In the genomic region with DNA sequence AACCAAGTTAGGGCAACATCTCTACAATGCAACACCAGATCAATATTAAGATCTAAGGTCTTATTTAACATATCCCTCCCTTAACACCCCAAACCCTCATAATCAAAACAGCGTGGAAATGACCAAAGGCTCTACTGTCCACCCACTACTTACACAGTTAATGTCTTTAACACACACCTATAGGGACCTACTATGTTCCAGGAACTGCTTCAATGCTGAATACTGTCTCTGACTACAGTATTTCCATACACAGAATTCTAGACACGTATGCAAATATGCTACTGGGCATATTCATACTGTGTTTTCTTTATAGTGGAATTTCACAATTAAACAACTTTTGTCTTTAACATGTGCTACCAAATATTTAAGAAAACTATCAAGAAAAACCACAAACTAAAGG, we compare ENCODE assay signal across 17 cellular contexts. TPM values are rescaled to one million over a fixed set of nuclear protein-coding genes. Genes with fewer than 3 reads are reported as not detected.
DNase-seq lines count a peak whose midpoint lies in the region; ATAC-seq and TF ChIP-seq lines count a peak whose summit lies in the region.
"Had no signal": no experiment of that assay in that cellular context is flagged by ENCODE, and none has a peak within 500 bp of the region (broad histone marks: within the 10 kb centered on the region; RNA-seq: fewer than 3 reads in every experiment).

No MANE protein-coding gene starts in this region.

- peaks cover 58% of the 10 kb centered on the region for H3K36me3 Mint-ChIP-seq in activated T-cell treated with anti-CD3 and anti-CD28 coated beads, Interleukin-2, amount 50 U/mL, for 24 hours (ENCODE audit: low read depth)
- peaks cover 15% of the 10 kb centered on the region; the same call in 2 of the 3 replicates for H3K36me3 Mint-ChIP-seq in GM23338 (ENCODE audit: low read depth)
- peaks cover 18% of the 10 kb centered on the region for H3K36me3 Mint-ChIP-seq in activated naive CD8-positive, alpha-beta T cell treated with anti-CD3 and anti-CD28 coated beads, Interleukin-2, amount 50 U/mL, for 24 hours (ENCODE audit: low read depth)
- peaks cover 0 to 47% (median 0%) of the 10 kb centered on the region in 3 donors for H3K36me3 Mint-ChIP-seq in naive thymus-derived CD8-positive, alpha-beta T cell

- no peaks in the 10 kb centered on the region for H3K4me1 ChIP-seq in GM23338 (ENCODE audit: insufficient read depth)
- H3K4me1 ChIP-seq: A549 had no signal

- peaks cover 43% of the 10 kb centered on the region for H4K20me1 ChIP-seq in GM23338 (replicated peaks; ENCODE audit: insufficient read depth)

- no peak overlapping the region for H2AFZ ChIP-seq in GM23338

- no peak overlapping the region for H3K4me2 ChIP-seq in GM23338
- H3K4me2 ChIP-seq: A549, SK-N-SH had no signal

- H3K27ac ChIP-seq in GM23338 (ENCODE audit: low read depth) (0 out of 2 replicates have a peak overlapping the region, but pooled peaks have one; percentile 30), brain microvascular endothelial cell (no peak overlapping the region)
- H3K27ac ChIP-seq: A549 had no signal

- H3K9me3 Mint-ChIP-seq in activated T-cell treated with anti-CD3 and anti-CD28 coated beads, Interleukin-2, amount 50 U/mL, for 24 hours: no peaks in the 10 kb centered on the region
- no peaks in the 10 kb centered on the region for H3K9me3 Mint-ChIP-seq in GM23338
- H3K9me3 Mint-ChIP-seq in activated naive CD8-positive, alpha-beta T cell treated with anti-CD3 and anti-CD28 coated beads, Interleukin-2, amount 50 U/mL, for 24 hours: no peaks in the 10 kb centered on the region
- H3K9me3 Mint-ChIP-seq in naive thymus-derived CD8-positive, alpha-beta T cell: no peaks in the 10 kb centered on the region
- H3K9me3 Mint-ChIP-seq: CD8-positive, alpha-beta T cell; HFFc6 had no signal

- in situ Hi-C loops in brain microvascular endothelial cell (cut with HindIII; ENCODE audit: low pct_ligation_motif_present, low sequenced_read_pairs): no loop called here

- H3K79me2 ChIP-seq in GM23338 (replicated peaks; ENCODE audit: insufficient read depth): peaks cover 83% of the 10 kb centered on the region

- no peaks in the 10 kb centered on the region for H3K9me2 ChIP-seq in GM23338 (ENCODE audit: insufficient read depth)
- H3K9me2 ChIP-seq: SK-N-SH had no signal

- H3K27ac Mint-ChIP-seq in activated T-cell treated with anti-CD3 and anti-CD28 coated beads, Interleukin-2, amount 50 U/mL, for 24 hours: peak overlapping the region; percentile 87
- no peak overlapping the region for H3K27ac Mint-ChIP-seq in GM23338
- H3K27ac Mint-ChIP-seq in activated naive CD8-positive, alpha-beta T cell treated with anti-CD3 and anti-CD28 coated beads, Interleukin-2, amount 50 U/mL, for 24 hours: peak overlapping the region; percentile 67
- H3K27ac Mint-ChIP-seq in naive thymus-derived CD8-positive, alpha-beta T cell: peak overlapping the region in 7 of 10 donors; percentile 2 to 84 (median 63)
- H3K27ac Mint-ChIP-seq: CD8-positive, alpha-beta T cell; HFFc6 had no signal

- ATAC-seq in GM23338: no peak
- no peak for ATAC-seq in activated naive CD8-positive, alpha-beta T cell treated with anti-CD3 and anti-CD28 coated beads, Interleukin-2, amount 50 U/mL, for 24 hours
- ATAC-seq in naive thymus-derived CD8-positive, alpha-beta T cell: no peak
- no peak for ATAC-seq in GM18868 (IDR thresholded peaks at IDR 0.05; ENCODE audit: unreplicated experiment)
- ATAC-seq in GM18498 (IDR thresholded peaks at IDR 0.05; ENCODE audit: unreplicated experiment): no peak
- ATAC-seq: A549; CD8-positive, alpha-beta T cell had no signal

- no peaks in the 10 kb centered on the region for H3K27me3 Mint-ChIP-seq in activated T-cell treated with anti-CD3 and anti-CD28 coated beads, Interleukin-2, amount 50 U/mL, for 24 hours
- H3K27me3 Mint-ChIP-seq in GM23338 (ENCODE audit: insufficient read depth, low read depth, poor library complexity): peaks cover 10% of the 10 kb centered on the region
- H3K27me3 Mint-ChIP-seq in activated naive CD8-positive, alpha-beta T cell treated with anti-CD3 and anti-CD28 coated beads, Interleukin-2, amount 50 U/mL, for 24 hours: no peaks in the 10 kb centered on the region
- H3K27me3 Mint-ChIP-seq in naive thymus-derived CD8-positive, alpha-beta T cell: no peaks in the 10 kb centered on the region

- no peaks in the 10 kb centered on the region for H3F3A ChIP-seq in GM23338 (replicated peaks; ENCODE audit: low read depth)

- H3K36me3 ChIP-seq in GM23338 (ENCODE audit: insufficient read depth) (no peaks in the 10 kb centered on the region), brain microvascular endothelial cell (replicated peaks) (peaks cover 14% of the 10 kb centered on the region)

- no peak overlapping the region for H3K4me3 Mint-ChIP-seq in activated T-cell treated with anti-CD3 and anti-CD28 coated beads, Interleukin-2, amount 50 U/mL, for 24 hours
- no peak overlapping the region for H3K4me3 Mint-ChIP-seq in GM23338
- no peak overlapping the region for H3K4me3 Mint-ChIP-seq in activated naive CD8-positive, alpha-beta T cell treated with anti-CD3 and anti-CD28 coated beads, Interleukin-2, amount 50 U/mL, for 24 hours
- no peak overlapping the region for H3K4me3 Mint-ChIP-seq in naive thymus-derived CD8-positive, alpha-beta T cell
- H3K4me3 Mint-ChIP-seq: CD8-positive, alpha-beta T cell; HFFc6 had no signal

- POLR2A ChIA-PET in naive thymus-derived CD8-positive, alpha-beta T cell (lab: Charles Lee): no interaction called here

- no peak for TF ChIP-seq CTCF in GM23338 (conservative IDR thresholded peaks at IDR 0.05; ENCODE audit: low read depth in 2 of 2)
- TF ChIP-seq CTCF in brain microvascular endothelial cell (IDR thresholded peaks at IDR 0.05; ENCODE audit: low read depth, low read length, missing control alignments): no peak

- H3K4me3 ChIP-seq in GM23338 (no peak overlapping the region), brain microvascular endothelial cell (ENCODE audit: low read depth, low read length) (no peak overlapping the region)
- H3K4me3 ChIP-seq: A549 had no signal

- no peak for DNase-seq in activated T-cell treated with anti-CD3 and anti-CD28 coated beads, Interleukin-2, amount 50 U/mL, for 24 hours
- DNase-seq in activated T-cell treated with anti-CD3 and anti-CD28 coated beads for 4 hours (no peak), GM23338 (ENCODE audit: low spot score) (no peak), brain microvascular endothelial cell (no peak)
- no peak for DNase-seq in activated naive CD8-positive, alpha-beta T cell treated with anti-CD3 and anti-CD28 coated beads, Interleukin-2, amount 50 U/mL, for 24 hours
- DNase-seq in naive thymus-derived CD8-positive, alpha-beta T cell: no peak
- DNase-seq: CD8-positive, alpha-beta T cell; DND-41; HFFc6; NCI-H1105; NCI-H2081 treated with DMSO at 0.1 percent for 48 hours; NCI-H510A; SHP77 treated with DMSO at 0.1 percent for 48 hours; SK-N-SH had no signal

- H3K27me3 ChIP-seq in GM23338 (ENCODE audit: insufficient read depth): no peaks in the 10 kb centered on the region
- H3K27me3 ChIP-seq in brain microvascular endothelial cell (replicated peaks): no peaks in the 10 kb centered on the region

- peaks cover 70% of the 10 kb centered on the region for H3K4me1 Mint-ChIP-seq in activated T-cell treated with anti-CD3 and anti-CD28 coated beads, Interleukin-2, amount 50 U/mL, for 24 hours (ENCODE audit: low read depth)
- H3K4me1 Mint-ChIP-seq in GM23338: peaks cover 18% of the 10 kb centered on the region
- H3K4me1 Mint-ChIP-seq in activated naive CD8-positive, alpha-beta T cell treated with anti-CD3 and anti-CD28 coated beads, Interleukin-2, amount 50 U/mL, for 24 hours: peaks cover 40% of the 10 kb centered on the region
- peaks cover 36 to 67% (median 50%) of the 10 kb centered on the region in 4 donors for H3K4me1 Mint-ChIP-seq in naive thymus-derived CD8-positive, alpha-beta T cell

TF ChIP-seq in GM23338, 12 proteins besides CTCF, POLR2A, EP300 and RAD21 (continues in another document):
- no peak for TF ChIP-seq NANOG (IDR thresholded peaks at IDR 0.05; ENCODE audit: borderline replicate concordance)
- no peak for TF ChIP-seq ZNF114 (CRISPR knock-in tag; IDR thresholded peaks at IDR 0.05)
- TF ChIP-seq, protein P1, sequence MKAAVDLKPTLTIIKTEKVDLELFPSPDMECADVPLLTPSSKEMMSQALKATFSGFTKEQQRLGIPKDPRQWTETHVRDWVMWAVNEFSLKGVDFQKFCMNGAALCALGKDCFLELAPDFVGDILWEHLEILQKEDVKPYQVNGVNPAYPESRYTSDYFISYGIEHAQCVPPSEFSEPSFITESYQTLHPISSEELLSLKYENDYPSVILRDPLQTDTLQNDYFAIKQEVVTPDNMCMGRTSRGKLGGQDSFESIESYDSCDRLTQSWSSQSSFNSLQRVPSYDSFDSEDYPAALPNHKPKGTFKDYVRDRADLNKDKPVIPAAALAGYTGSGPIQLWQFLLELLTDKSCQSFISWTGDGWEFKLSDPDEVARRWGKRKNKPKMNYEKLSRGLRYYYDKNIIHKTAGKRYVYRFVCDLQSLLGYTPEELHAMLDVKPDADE (IDR thresholded peaks at IDR 0.05): no peak

RNA-seq across cellular contexts. Expression of a gene that starts 55.4 kb away (rescaled TPM):
- total RNA-seq in GM23338 (2014; rRNA removed; shearing (Covaris generic)): 255 and 364 TPM in 2 replicates
- polyA plus RNA-seq in GM23338 (2016; fragmentation: Nextera tagmentation; extraction: Ambion mirVana): 238 and 268 TPM in 2 replicates
- total RNA-seq in naive thymus-derived CD8-positive, alpha-beta T cell: 10 to 100 TPM; 63.6 to 65.6 TPM
- polyA plus RNA-seq in naive thymus-derived CD8-positive, alpha-beta T cell: 100 to 1,000 TPM; 173 to 187 (median 175) TPM
